8 cellular contexts compared by ENCODE assay signal in genomic region chr3:184289426-184289938, GRCh38. TPM values are rescaled to one million over a fixed set of nuclear protein-coding genes. Genes with fewer than 3 reads are reported as not detected.
DNase-seq lines count a peak whose midpoint lies in the region; ATAC-seq, FAIRE-seq and TF ChIP-seq lines count a peak whose summit lies in the region.

No MANE protein-coding gene starts in this region.

- H3K27ac ChIP-seq in A549, result no peak overlapping the region
- H3K27ac ChIP-seq in WERI-Rb-1, result no peak overlapping the region
- no peak overlapping the region for H3K27ac ChIP-seq in mammary epithelial cell (ENCODE audit: insufficient read depth, low read depth, low read length)

- peak; percentile 79 to 88 for TF ChIP-seq RAD21 in A549 (conservative IDR thresholded peaks at IDR 0.05 in 1 of 2, IDR thresholded peaks at IDR 0.05 in 1 of 2)

- no TSS peak for BruUV-seq in mammary epithelial cell (replicated peaks; lab: Mats Ljungman, UMichigan)

- 12% methylated on average over 10 of the region's 10 CpGs for WGBS in A549 (ENCODE audit: missing lambda C conversion rate)
- 2% methylated on average over 10 of the region's 10 CpGs for WGBS in mammary epithelial cell (ENCODE audit: low coverage, missing lambda C conversion rate)

- no peak for TF ChIP-seq POLR2A in A549 (IDR thresholded peaks at IDR 0.05; ENCODE audit: low read length)

- peak overlapping the region; percentile 46 for H2AFZ ChIP-seq in mammary epithelial cell (ENCODE audit: low read depth, low read length)

- CTCF ChIA-PET in A549 (lab: Yijun Ruan, JAX), result interaction anchor here (0.5 to 1.8 kb wide), 25 partner anchors 8 to 404 kb away, joined by 3 to 11 read pairs (median 3); partner anchors contain the start of genes EEF1AKMT4, HTR3C and VWA5B2
- CTCF ChIA-PET in mammary epithelial cell (lab: Charles Lee; ENCODE audit: low non-redundant PET), result interaction anchor here (0.6 kb wide), 1 partner anchor 72 kb away, joined by 3 read pairs; the partner anchor contains the start of genes CLCN2 and POLR2H

- no peaks in the 10 kb centered on the region for H3K9me3 ChIP-seq in A549
- H3K9me3 ChIP-seq in WERI-Rb-1 (ENCODE audit: severe bottlenecking), result no peaks in the 10 kb centered on the region
- no peaks in the 10 kb centered on the region for H3K9me3 ChIP-seq in mammary epithelial cell (replicated peaks; ENCODE audit: insufficient read depth, low read length)

- H3K4me1 ChIP-seq in A549, result no peaks in the 10 kb centered on the region
- no peaks in the 10 kb centered on the region for H3K4me1 ChIP-seq in mammary epithelial cell (ENCODE audit: insufficient read depth, low read length)

- POLR2A ChIA-PET in A549 (lab: Yijun Ruan, JAX), result no interaction called here

- no peak for FAIRE-seq in A549 (lab: Jason Lieb, UNC)

- DNase-seq in A549 (ENCODE audit: low read depth in 1 of 2, low spot score in 1 of 2), result peak; percentile 66 to 74
- DNase-seq in GM19238 (ENCODE audit: insufficient read length, low spot score), result peak; percentile 61
- DNase-seq in NCI-H2171 (lab: John Stamatoyannopoulos, UW), result peak; percentile 75
- DNase-seq in WERI-Rb-1, result peak; percentile 79
- DNase-seq in mammary epithelial cell, result peak; percentile 59
- no peak for DNase-seq in kidney epithelial cell (ENCODE audit: low read depth)
- peak; percentile 40 to 70 (median 47) for DNase-seq in stimulated activated CD4-positive, alpha-beta T cell treated with anti-CD3 and anti-CD28 coated beads, TNF-alpha, amount 100 ng/mL, for 24 hours (ENCODE audit: low read depth in 3 of 3)

- no peaks in the 10 kb centered on the region for H3K36me3 ChIP-seq in WERI-Rb-1
- no peaks in the 10 kb centered on the region for H3K36me3 ChIP-seq in mammary epithelial cell (ENCODE audit: insufficient read depth, low read length)
- H3K36me3 ChIP-seq in kidney epithelial cell (ENCODE audit: control insufficient read depth, insufficient read depth, low read length), result no peaks in the 10 kb centered on the region

- TF ChIP-seq EP300 in A549 (IDR thresholded peaks at IDR 0.05), result no peak

- TF ChIP-seq CTCF in A549 (IDR thresholded peaks at IDR 0.05) (peak; percentile 71), WERI-Rb-1 (IDR thresholded peaks at IDR 0.05; ENCODE audit: low read depth, low read length) (peak; percentile 78), mammary epithelial cell (conservative IDR thresholded peaks at IDR 0.05 in 1 of 2, IDR thresholded peaks at IDR 0.05 in 1 of 2; ENCODE audit: extremely low read depth in 1 of 2, insufficient read depth in 1 of 2, low read depth in 1 of 2, low read length in 2 of 2) (peak; percentile 60 to 77), kidney epithelial cell (IDR thresholded peaks at IDR 0.05; ENCODE audit: insufficient read depth, low read length, poor library complexity, severe bottlenecking) (peak; percentile 66)

- no peak overlapping the region for H3K9ac ChIP-seq in mammary epithelial cell (ENCODE audit: insufficient read depth, low read length)

- dilution Hi-C loops in mammary epithelial cell (cut with HindIII; ENCODE audit: low sequenced_read_pairs), result no loop called here

- in situ Hi-C loops in mammary epithelial cell (cut with MboI; ENCODE audit: low sequenced_read_pairs in 2 of 2), result loop anchor here (10.0 kb wide), 1 partner anchor 395 kb away; no protein-coding TSS in a partner anchor

- H3K4me2 ChIP-seq in A549, result no peak overlapping the region
- H3K4me2 ChIP-seq in mammary epithelial cell (ENCODE audit: insufficient read depth, low read depth, low read length), result no peak overlapping the region

- ATAC-seq in A549 (peak; percentile 78 to 88; a peak in 5 of 6 replicates), GM19467 (IDR thresholded peaks at IDR 0.05; ENCODE audit: unreplicated experiment) (no peak)

- H3K79me2 ChIP-seq in mammary epithelial cell (ENCODE audit: insufficient read depth, low read length), result no peaks in the 10 kb centered on the region

- H4K20me1 ChIP-seq in mammary epithelial cell (ENCODE audit: insufficient read depth, low read length), result no peaks in the 10 kb centered on the region

- H3K4me3 ChIP-seq in A549 (no peak overlapping the region), WERI-Rb-1 (ENCODE audit: low read depth, low read length) (no peak overlapping the region), mammary epithelial cell (replicated peaks in 1 of 3; ENCODE audit: insufficient read depth in 1 of 3, low read depth in 2 of 3, low read length in 3 of 3) (no peak overlapping the region), kidney epithelial cell (ENCODE audit: low read depth, low read length) (no peak overlapping the region)

- intact Hi-C loops in mammary epithelial cell (cut with micrococcal nuclease), result loop anchor here (1.0 to 10.0 kb wide), 7 partner anchors 39 to 394 kb away; partner anchors contain the start of gene ABCC5

- H3K27me3 ChIP-seq in WERI-Rb-1 (ENCODE audit: insufficient read depth, low read depth, severe bottlenecking) (no peaks in the 10 kb centered on the region), mammary epithelial cell (ENCODE audit: insufficient read depth, low read length) (no peaks in the 10 kb centered on the region), kidney epithelial cell (ENCODE audit: control insufficient read depth, insufficient read depth, low read length) (peaks cover 12% of the 10 kb centered on the region)

TF ChIP-seq in A549, 52 proteins besides CTCF, POLR2A, EP300 and RAD21:
- peak; percentile 36; the same call in 1 of the 3 replicates for TF ChIP-seq SMC3 (IDR thresholded peaks at IDR 0.05)
- TF ChIP-seq MAFK (IDR thresholded peaks at IDR 0.05; ENCODE audit: partially characterized antibody), result no peak

RNA-seq across cellular contexts. Expression of gene PSMD2, which starts 9.6 kb away (rescaled TPM):
- polyA plus RNA-seq in A549 (2011; rRNA removed), result 267 and 304 TPM in 2 replicates
- 255 and 344 TPM in 2 replicates for polyA plus RNA-seq in A549 (2012; cell fraction: cytosol; rRNA removed)
- 344 and 368 TPM in 2 replicates for polyA plus RNA-seq in A549 (2012; cell fraction: nucleus; rRNA removed)
- 503 to 541 TPM (median 522 TPM) in 3 replicates for polyA plus RNA-seq in A549 (2017; fragmentation: RNase III; extraction: RNeasy Plus Mini Kit Qiagen cat#74134 plus additional on column Dnase treatment)
- 594 and 615 TPM in 2 replicates for polyA minus RNA-seq in A549 (2011; rRNA and poly(A)+ RNA removed)
- 100 to 1,000 TPM; 276 to 541 TPM for total RNA-seq in mammary epithelial cell
- polyA plus RNA-seq in mammary epithelial cell, result 485 TPM
- polyA minus RNA-seq in mammary epithelial cell, result 594 TPM
- total RNA-seq in kidney epithelial cell, result 903 and 972 TPM in 2 replicates

RNA-seq across cellular contexts. Expression of gene ECE2, which starts 13.7 kb away (rescaled TPM):
- polyA plus RNA-seq in A549 (2011; rRNA removed) (not detected in 2 replicates), A549 (2017; fragmentation: RNase III; extraction: RNeasy Plus Mini Kit Qiagen cat#74134 plus additional on column Dnase treatment) (not detected in 3 replicates), mammary epithelial cell (not detected)
- polyA plus RNA-seq in A549 (2012; cell fraction: cytosol; rRNA removed), result not detected in 2 replicates
- not detected in 2 replicates for polyA plus RNA-seq in A549 (2012; cell fraction: nucleus; rRNA removed)
- polyA minus RNA-seq in A549 (2011; rRNA and poly(A)+ RNA removed), result not detected in 2 replicates
- total RNA-seq in mammary epithelial cell (under 1 TPM in 1 of 2 donors, not detected in 1; 0.33 TPM), kidney epithelial cell (not detected in 2 replicates)
- polyA minus RNA-seq in mammary epithelial cell, result not detected

RNA-seq across cellular contexts. Expression of gene EIF4G1, which starts 24.9 kb away (rescaled TPM):
- 152 and 185 TPM in 2 replicates for polyA plus RNA-seq in A549 (2011; rRNA removed)
- polyA plus RNA-seq in A549 (2012; cell fraction: cytosol; rRNA removed), result 187 and 200 TPM in 2 replicates
- 476 and 597 TPM in 2 replicates for polyA plus RNA-seq in A549 (2012; cell fraction: nucleus; rRNA removed)
- 248 to 261 TPM (median 254 TPM) in 3 replicates for polyA plus RNA-seq in A549 (2017; fragmentation: RNase III; extraction: RNeasy Plus Mini Kit Qiagen cat#74134 plus additional on column Dnase treatment)
- polyA minus RNA-seq in A549 (2011; rRNA and poly(A)+ RNA removed), result 216 and 231 TPM in 2 replicates
- 100 to 1,000 TPM; 278 to 534 TPM for total RNA-seq in mammary epithelial cell
- polyA plus RNA-seq in mammary epithelial cell, result 528 TPM
- 785 TPM for polyA minus RNA-seq in mammary epithelial cell
- 381 and 386 TPM in 2 replicates for total RNA-seq in kidney epithelial cell

RNA-seq across cellular contexts. Expression of gene CAMK2N2, which starts 28.1 kb away (rescaled TPM):
- polyA plus RNA-seq in A549 (2011; rRNA removed), result 0.05 and 0.20 TPM in 2 replicates
- 0.34 and 0.47 TPM in 2 replicates for polyA plus RNA-seq in A549 (2012; cell fraction: cytosol; rRNA removed)
- polyA plus RNA-seq in A549 (2012; cell fraction: nucleus; rRNA removed), result 0.31 and 0.32 TPM in 2 replicates
- 0.71 to 0.88 TPM (median 0.84 TPM) in 3 replicates for polyA plus RNA-seq in A549 (2017; fragmentation: RNase III; extraction: RNeasy Plus Mini Kit Qiagen cat#74134 plus additional on column Dnase treatment)
- 0.78 TPM in 1 of 2 replicates, not detected in the other for polyA minus RNA-seq in A549 (2011; rRNA and poly(A)+ RNA removed)
- 1 to 10 TPM in 1 of 2 donors, not detected in 1; 3.7 TPM for total RNA-seq in mammary epithelial cell
- polyA plus RNA-seq in mammary epithelial cell, result 0.92 TPM
- polyA minus RNA-seq in mammary epithelial cell, result 0.98 TPM
- total RNA-seq in kidney epithelial cell, result 0.67 and 1.2 TPM in 2 replicates

RNA-seq across cellular contexts. Expression of gene EEF1AKMT4, which starts 40.0 kb away (rescaled TPM):
- polyA plus RNA-seq in A549 (2011; rRNA removed), result 12.7 and 17.0 TPM in 2 replicates
- polyA plus RNA-seq in A549 (2012; cell fraction: cytosol; rRNA removed), result 28.3 and 30.3 TPM in 2 replicates
- 19.6 and 20.3 TPM in 2 replicates for polyA plus RNA-seq in A549 (2012; cell fraction: nucleus; rRNA removed)
- 9.0 to 9.8 TPM (median 9.7 TPM) in 3 replicates for polyA plus RNA-seq in A549 (2017; fragmentation: RNase III; extraction: RNeasy Plus Mini Kit Qiagen cat#74134 plus additional on column Dnase treatment)
- 18.6 and 19.2 TPM in 2 replicates for polyA minus RNA-seq in A549 (2011; rRNA and poly(A)+ RNA removed)
- 1 to 10 TPM; 5.3 to 8.6 TPM for total RNA-seq in mammary epithelial cell
- polyA plus RNA-seq in mammary epithelial cell, result 19.1 TPM
- polyA minus RNA-seq in mammary epithelial cell, result 23.2 TPM
- 6.3 and 8.3 TPM in 2 replicates for total RNA-seq in kidney epithelial cell
